Comparison of ENCODE assay signal across 21 cellular contexts in genomic region chrX:13808293-13808692, GRCh38. TPM values are rescaled to one million over a fixed set of nuclear protein-coding genes. Genes with fewer than 3 reads are reported as not detected.
"Had no signal": no experiment of that assay in that cellular context is flagged by ENCODE, and none has a peak within 500 bp of the region (broad histone marks: within the 10 kb centered on the region; RNA-seq: fewer than 3 reads in every experiment).

No MANE protein-coding gene starts in this region.

- H3K9me3 Mint-ChIP-seq: activated CD4-positive, alpha-beta T cell treated with anti-CD3 and anti-CD28 coated beads, Interleukin-2, amount 10 ng/mL, durations not matched to agents 24 days and 14 days; activated T-cell treated with anti-CD3 and anti-CD28 coated beads, Interleukin-2, amount 50 U/mL, for 72 hours; central memory CD8-positive, alpha-beta T cell; stimulated activated naive CD8-positive, alpha-beta T cell treated with anti-CD3 and anti-CD28 coated beads, Interleukin-15, Interleukin-2, amounts not matched to agents 100 ng/mL and 50 ng/mL, for 24 hours had no signal

- H3K36me3 ChIP-seq: brain microvascular endothelial cell, colonic mucosa, suprapubic skin, transverse colon, uterus had no signal

- H3K27ac Mint-ChIP-seq: activated CD4-positive, alpha-beta T cell treated with anti-CD3 and anti-CD28 coated beads, Interleukin-2, amount 10 ng/mL, durations not matched to agents 24 days and 14 days; activated CD8-positive, alpha-beta T cell treated with anti-CD3 and anti-CD28 coated beads, Interleukin-2, amount 10 ng/mL, durations not matched to agents 7 days and 5 days; activated T-cell treated with anti-CD3 and anti-CD28 coated beads, Interleukin-2, amount 50 U/mL, for 72 hours; nephron progenitor cell; stimulated activated naive CD8-positive, alpha-beta T cell treated with anti-CD3 and anti-CD28 coated beads, Interleukin-15, Interleukin-2, amounts not matched to agents 100 ng/mL and 50 ng/mL, for 24 hours had no signal

- ATAC-seq: activated CD8-positive, alpha-beta T cell treated with anti-CD3 and anti-CD28 coated beads, Interleukin-2, amount 10 ng/mL, durations not matched to agents 7 days and 5 days; activated T-cell treated with anti-CD3 and anti-CD28 coated beads, Interleukin-2, amount 50 U/mL, for 72 hours had no signal

- H3K9me3 ChIP-seq: colonic mucosa, suprapubic skin, transverse colon, uterus had no signal

- H3K27ac ChIP-seq: brain microvascular endothelial cell, colonic mucosa, suprapubic skin, transverse colon, uterus had no signal

- H3K27me3 ChIP-seq: brain microvascular endothelial cell, colonic mucosa, suprapubic skin, transverse colon, uterus had no signal

- H3K4me3 Mint-ChIP-seq: activated CD4-positive, alpha-beta T cell treated with anti-CD3 and anti-CD28 coated beads, Interleukin-2, amount 10 ng/mL, durations not matched to agents 24 days and 14 days; activated CD8-positive, alpha-beta T cell treated with anti-CD3 and anti-CD28 coated beads, Interleukin-2, amount 10 ng/mL, durations not matched to agents 7 days and 5 days; activated T-cell treated with anti-CD3 and anti-CD28 coated beads, Interleukin-2, amount 50 U/mL, for 72 hours; central memory CD8-positive, alpha-beta T cell; nephron progenitor cell; stimulated activated naive CD8-positive, alpha-beta T cell treated with anti-CD3 and anti-CD28 coated beads, Interleukin-15, Interleukin-2, amounts not matched to agents 100 ng/mL and 50 ng/mL, for 24 hours had no signal

- H3K4me3 ChIP-seq: colonic mucosa, lung, suprapubic skin, transverse colon, uterus had no signal

- H3K4me1 ChIP-seq: colonic mucosa, suprapubic skin, transverse colon, uterus had no signal

- H3K4me1 Mint-ChIP-seq: activated CD4-positive, alpha-beta T cell treated with anti-CD3 and anti-CD28 coated beads, Interleukin-2, amount 10 ng/mL, durations not matched to agents 24 days and 14 days; central memory CD8-positive, alpha-beta T cell had no signal

- DNase-seq: activated CD4-positive, alpha-beta T cell treated with anti-CD3 and anti-CD28 coated beads, Interleukin-2, amount 10 ng/mL, durations not matched to agents 24 days and 14 days; activated CD4-positive, CD25-positive, alpha-beta regulatory T cell; activated CD8-positive, alpha-beta memory T cell treated with anti-CD3 and anti-CD28 coated beads, Interleukin-2, amount 50 U/mL, for 4 hours; activated CD8-positive, alpha-beta T cell treated with anti-CD3 and anti-CD28 coated beads, Interleukin-2, amount 10 ng/mL, durations not matched to agents 7 days and 5 days; activated effector memory CD4-positive, alpha-beta T cell treated with anti-CD3 and anti-CD28 coated beads, Interleukin-2, amount 50 U/mL, for 16 hours; activated naive CD4-positive, alpha-beta T cell treated with anti-CD3 and anti-CD28 coated beads, Interleukin-2, amount 50 U/mL, for 16 hours; activated T-cell treated with anti-CD3 and anti-CD28 coated beads, Interleukin-2, amount 50 U/mL, for 72 hours; aorta; brain microvascular endothelial cell; colonic mucosa; foreskin melanocyte; head of caudate nucleus; nephron progenitor cell; nucleus accumbens; T-helper 9 cell; transverse colon; uterus had no signal

RNA-seq across cellular contexts. Expression of gene GPM6B, which starts 8.6 kb away (rescaled TPM):
- total RNA-seq: activated CD4-positive, alpha-beta T cell treated with anti-CD3 and anti-CD28 coated beads, Interleukin-2, amount 10 ng/mL, durations not matched to agents 24 days and 14 days; activated CD8-positive, alpha-beta T cell treated with anti-CD3 and anti-CD28 coated beads, Interleukin-2, amount 10 ng/mL, durations not matched to agents 7 days and 5 days; activated T-cell treated with anti-CD3 and anti-CD28 coated beads, Interleukin-2, amount 50 U/mL, for 72 hours had no signal
